1 cellular context compared by ENCODE assay signal in the genomic region with DNA sequence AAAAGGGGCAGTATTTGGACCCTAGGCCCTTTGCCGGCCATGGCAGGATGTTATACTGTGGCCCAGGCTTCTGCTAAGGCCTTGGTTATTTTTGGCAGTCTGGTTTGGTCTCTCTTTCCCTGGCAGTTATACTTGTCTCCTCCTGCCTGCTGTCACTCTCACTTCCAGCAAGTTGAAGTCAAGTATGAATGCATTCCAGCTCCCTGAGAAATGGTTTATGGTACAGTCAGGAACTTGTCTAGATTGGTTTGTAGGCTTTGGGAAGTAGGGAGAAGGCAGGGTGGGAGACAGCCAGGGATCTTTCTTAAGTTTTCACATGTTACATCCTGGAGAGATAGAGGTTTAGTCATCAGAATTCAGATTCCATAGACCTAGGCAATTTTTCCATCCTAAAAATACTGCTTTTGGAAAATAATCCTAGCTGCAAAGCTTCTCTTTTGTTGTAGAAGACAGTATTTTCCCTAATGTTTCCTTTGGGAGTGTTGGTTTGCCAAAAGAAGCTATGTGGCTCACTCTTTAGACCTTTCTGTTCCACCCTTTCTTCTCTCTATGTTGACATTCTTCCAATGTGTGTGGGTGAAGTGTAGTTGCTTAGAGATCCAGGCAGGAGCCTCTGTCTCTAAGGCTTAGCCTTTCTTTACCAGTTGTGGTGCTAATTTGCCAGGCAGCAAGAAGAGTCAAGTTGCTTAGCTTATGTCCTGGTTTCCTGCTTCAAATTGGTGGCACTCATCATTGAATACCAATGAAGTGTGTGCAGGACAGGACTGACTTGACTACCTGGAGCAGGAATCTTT.
TF ChIP-seq lines count a peak whose summit lies in the region.

No MANE protein-coding gene starts in this region.

TF ChIP-seq in endothelial cell of umbilical vein, 7 proteins besides CTCF, POLR2A, EP300 and RAD21:
- TF ChIP-seq FOS (IDR thresholded peaks at IDR 0.05; ENCODE audit: borderline replicate concordance, insufficient read depth, low read length), result no peak
- no peak for TF ChIP-seq MYC (IDR thresholded peaks at IDR 0.05; ENCODE audit: low read depth, low read length)
- no peak for TF ChIP-seq POLR2AphosphoS5 (IDR thresholded peaks at IDR 0.05; ENCODE audit: insufficient read depth, low read depth, low read length)
- TF ChIP-seq, protein P1, sequence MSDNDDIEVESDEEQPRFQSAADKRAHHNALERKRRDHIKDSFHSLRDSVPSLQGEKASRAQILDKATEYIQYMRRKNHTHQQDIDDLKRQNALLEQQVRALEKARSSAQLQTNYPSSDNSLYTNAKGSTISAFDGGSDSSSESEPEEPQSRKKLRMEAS (IDR thresholded peaks at IDR 0.05; ENCODE audit: insufficient read depth, insufficient read length), result no peak
- TF ChIP-seq GATA2 (IDR thresholded peaks at IDR 0.05; ENCODE audit: insufficient read depth, insufficient read length, low read depth, low read length), result no peak
- no peak for TF ChIP-seq EZH2 (IDR thresholded peaks at IDR 0.05; ENCODE audit: borderline replicate concordance, low read depth, low read length, severe bottlenecking)
- no peak for TF ChIP-seq JUN (IDR thresholded peaks at IDR 0.05; ENCODE audit: borderline replicate concordance, insufficient read depth, insufficient read length, low read depth)
TF ChIP-seq in endothelial cell of umbilical vein: peak in this region for 0.
